8 cellular contexts compared by ENCODE assay signal in genomic region chr6:41602864-41603608, GRCh38. TPM values are rescaled to one million over a fixed set of nuclear protein-coding genes. Genes with fewer than 3 reads are reported as not detected.
A peak's percentile ranks its signal among the peaks of the same experiment; 100 is the strongest.
DNase-seq lines count a peak whose midpoint lies in the region; ATAC-seq and TF ChIP-seq lines count a peak whose summit lies in the region.

No MANE protein-coding gene starts in this region.

- TF ChIP-seq CTCF in heart right ventricle (IDR thresholded peaks at IDR 0.05) (peak; percentile 84 to 98 (median 90)), tibial nerve (IDR thresholded peaks at IDR 0.05) (peak; percentile 86 to 91 (median 89))

- no peak for TF ChIP-seq EP300 in tibial nerve (IDR thresholded peaks at IDR 0.05)

- H3K4me1 Mint-ChIP-seq in activated naive CD8-positive, alpha-beta T cell treated with anti-CD3 and anti-CD28 coated beads for 36 hours = peaks cover 6% of the 10 kb centered on the region

- H3K4me1 ChIP-seq in heart right ventricle = peaks cover 0 to 17% (median 8%) of the 10 kb centered on the region in 9 donors
- peaks cover 0 to 18% (median 5%) of the 10 kb centered on the region in 4 donors for H3K4me1 ChIP-seq in tibial nerve

- no peaks in the 10 kb centered on the region for H3K9me3 Mint-ChIP-seq in activated naive CD8-positive, alpha-beta T cell treated with anti-CD3 and anti-CD28 coated beads for 36 hours

- intact Hi-C loops in heart right ventricle (cut with DNase I) = loop anchor here (1.0 to 10.0 kb wide), 6 partner anchors 79 to 174 kb away; partner anchors contain the start of gene FRS3 (in 6 of the 10)

- H3K27ac ChIP-seq in heart right ventricle = peak overlapping the region in 5 of 10 donors; percentile 20 to 49 (median 36)
- H3K27ac ChIP-seq in tibial nerve = peak overlapping the region in 1 of 4 donors; percentile 31

- H3K4me3 ChIP-seq in heart right ventricle = peak overlapping the region in 7 of 10 donors; percentile 5 to 30 (median 24)
- H3K4me3 ChIP-seq in tibial nerve = no peak overlapping the region

- H3K4me3 Mint-ChIP-seq in activated naive CD8-positive, alpha-beta T cell treated with anti-CD3 and anti-CD28 coated beads for 36 hours = no peak overlapping the region

- peaks cover 0 to 21% (median 0%) of the 10 kb centered on the region in 9 donors for H3K36me3 ChIP-seq in heart right ventricle
- peaks cover 0 to 34% (median 0%) of the 10 kb centered on the region in 3 donors for H3K36me3 ChIP-seq in tibial nerve

- no peaks in the 10 kb centered on the region for H3K9me3 ChIP-seq in heart right ventricle
- H3K9me3 ChIP-seq in tibial nerve = no peaks in the 10 kb centered on the region

- no peak for TF ChIP-seq POLR2A in tibial nerve (IDR thresholded peaks at IDR 0.05)

- no peak overlapping the region for H3K27ac Mint-ChIP-seq in activated naive CD8-positive, alpha-beta T cell treated with anti-CD3 and anti-CD28 coated beads for 36 hours

- H3K36me3 Mint-ChIP-seq in activated naive CD8-positive, alpha-beta T cell treated with anti-CD3 and anti-CD28 coated beads for 36 hours = no peaks in the 10 kb centered on the region

- H3K27me3 ChIP-seq in heart right ventricle (no peaks in the 10 kb centered on the region), tibial nerve (no peaks in the 10 kb centered on the region)

- H3K27me3 Mint-ChIP-seq in activated naive CD8-positive, alpha-beta T cell treated with anti-CD3 and anti-CD28 coated beads for 36 hours = peaks cover 4% of the 10 kb centered on the region

- ATAC-seq in heart right ventricle = peak; percentile 73 to 93 (median 84)

- 7% methylated on average over 20 of the region's 20 CpGs for WGBS in heart right ventricle, 2 donors
- 5 to 9% methylated on average over 20 of the region's 20 CpGs for WGBS in tibial nerve, 2 donors

- DNase-seq in AG08396 (ENCODE audit: low spot score) (peak; percentile 88), GM19240 (ENCODE audit: insufficient read length, low spot score) (peak; percentile 92), NCI-H1092 treated with DMSO at 0.1 percent for 48 hours (lab: John Stamatoyannopoulos, UW) (peak; percentile 81), SKM-1 (lab: John Stamatoyannopoulos, UW; ENCODE audit: unreplicated experiment) (peak; percentile 80), heart right ventricle (peak; percentile 70 to 88), pons (ENCODE audit: low spot score) (peak; percentile 82), tibial nerve (ENCODE audit: low spot score in 2 of 2) (peak; percentile 31 to 77)
- DNase-seq in activated naive CD8-positive, alpha-beta T cell treated with anti-CD3 and anti-CD28 coated beads for 36 hours = peak; percentile 73

RNA-seq across cellular contexts. Expression of gene MDFI, which starts 35.2 kb away (rescaled TPM):
- total RNA-seq in activated naive CD8-positive, alpha-beta T cell treated with anti-CD3 and anti-CD28 coated beads for 36 hours = not detected
- 1 to 10 TPM in 6 of 10 donors, under 1 TPM in 4; 0.34 to 2.7 (median 1.2) TPM for total RNA-seq in heart right ventricle
- 1 to 10 TPM; 1.2 to 4.4 TPM for polyA plus RNA-seq in heart right ventricle
- total RNA-seq in tibial nerve = 10 to 100 TPM; 13.5 to 31.8 (median 20.7) TPM

RNA-seq across cellular contexts. Expression of gene FOXP4, which starts 56.9 kb away (rescaled TPM):
- total RNA-seq in activated naive CD8-positive, alpha-beta T cell treated with anti-CD3 and anti-CD28 coated beads for 36 hours = 10 to 100 TPM; 11.1 to 11.3 TPM
- total RNA-seq in heart right ventricle = 10 to 100 TPM; 12.7 to 18.0 (median 13.7) TPM
- polyA plus RNA-seq in heart right ventricle = 10 to 100 TPM in 1 of 2 donors, 1 to 10 TPM in 1; 8.9 to 12.9 TPM
- total RNA-seq in tibial nerve = 10 to 100 TPM; 11.1 to 16.2 (median 14.7) TPM

Comparison
In these comparisons a context has a peak if more than half of its experiments do, and no peak if none do; other contexts are left out.
1. H3K4me3 ChIP-seq: peak in heart right ventricle (7 of 10); none in tibial nerve (0 of 4).
2. Peak in every context shown above with its lines, with median percentiles within 50 percentile points of each other: DNase-seq.